In genomic region chr6:79277109-79277508, GRCh38 we compare ENCODE assay signal across 20 cellular contexts. TPM values are rescaled to one million over a fixed set of nuclear protein-coding genes. Genes with fewer than 3 reads are reported as not detected.
A peak's percentile ranks its signal among the peaks of the same experiment; 100 is the strongest.
DNase-seq lines count a peak whose midpoint lies in the region; ATAC-seq, FAIRE-seq and TF ChIP-seq lines count a peak whose summit lies in the region.
"Had no signal": no experiment of that assay in that cellular context is flagged by ENCODE, and none has a peak within 500 bp of the region (broad histone marks: within the 10 kb centered on the region; RNA-seq: fewer than 3 reads in every experiment).

No MANE protein-coding gene starts in this region.

- no peaks in the 10 kb centered on the region for H3K4me1 Mint-ChIP-seq in activated T-helper 2 cell treated with anti-CD3 and anti-CD28 coated beads, Interferon-gamma antibody, Interleukin-2, Interleukin-4, amounts not matched to agents 10 μg/mL and 5 μg/mL and 100 μg/mL, durations not matched to agents 14 hours and 24 hours and 36 hours (ENCODE audit: low read depth)
- no peaks in the 10 kb centered on the region for H3K4me1 Mint-ChIP-seq in activated naive CD4-positive, alpha-beta T cell treated with anti-CD3 and anti-CD28 coated beads for 36 hours (ENCODE audit: low read depth)
- H3K4me1 Mint-ChIP-seq: activated CD4-positive, alpha-beta memory T cell treated with anti-CD3 and anti-CD28 coated beads, Interleukin-2, amount 10 ng/mL, durations not matched to agents 7 days and 5 days had no signal

- H3K4me3 ChIP-seq in IMR-90 (ENCODE audit: insufficient read depth, low read depth, low read length) (no peak overlapping the region), cardiac fibroblast (replicated peaks in 1 of 2; ENCODE audit: low read depth in 2 of 2, low read length in 2 of 2) (no peak overlapping the region), keratinocyte (ENCODE audit: control insufficient read depth in 2 of 3, extremely low read depth in 1 of 3, insufficient read depth in 2 of 3, low read depth in 1 of 3, low read length in 3 of 3) (no peak overlapping the region), Peyer's patch (no peak overlapping the region)
- H3K4me3 ChIP-seq: dorsolateral prefrontal cortex, gastrocnemius medialis, skin epidermis had no signal

- H3K9me1 ChIP-seq in IMR-90 (ENCODE audit: insufficient read depth, low read length) (no peaks in the 10 kb centered on the region), keratinocyte (ENCODE audit: control insufficient read depth, extremely low read depth, insufficient read depth, low read length) (no peaks in the 10 kb centered on the region)

- H3K4me3 Mint-ChIP-seq in activated T-helper 2 cell treated with anti-CD3 and anti-CD28 coated beads, Interferon-gamma antibody, Interleukin-2, Interleukin-4, amounts not matched to agents 10 μg/mL and 5 μg/mL and 100 μg/mL, durations not matched to agents 14 hours and 24 hours and 36 hours (ENCODE audit: low read depth) = no peak overlapping the region
- H3K4me3 Mint-ChIP-seq in activated naive CD4-positive, alpha-beta T cell treated with anti-CD3 and anti-CD28 coated beads for 36 hours = no peak overlapping the region
- H3K4me3 Mint-ChIP-seq: activated CD4-positive, alpha-beta memory T cell treated with anti-CD3 and anti-CD28 coated beads, Interleukin-2, amount 10 ng/mL, durations not matched to agents 7 days and 5 days; activated T-cell treated with anti-CD3 and anti-CD28 coated beads, Interleukin-2, amount 50 U/mL, for 72 hours; CD4-positive, alpha-beta T cell; HFFc6 had no signal

- H3K23ac ChIP-seq in IMR-90 (ENCODE audit: low read depth, low read length) = no peak overlapping the region

- H3K27ac Mint-ChIP-seq in activated T-helper 2 cell treated with anti-CD3 and anti-CD28 coated beads, Interferon-gamma antibody, Interleukin-2, Interleukin-4, amounts not matched to agents 10 μg/mL and 5 μg/mL and 100 μg/mL, durations not matched to agents 14 hours and 24 hours and 36 hours = no peak overlapping the region
- H3K27ac Mint-ChIP-seq in activated naive CD4-positive, alpha-beta T cell treated with anti-CD3 and anti-CD28 coated beads for 36 hours = no peak overlapping the region
- H3K27ac Mint-ChIP-seq: activated CD4-positive, alpha-beta memory T cell treated with anti-CD3 and anti-CD28 coated beads, Interleukin-2, amount 10 ng/mL, durations not matched to agents 7 days and 5 days; activated T-cell treated with anti-CD3 and anti-CD28 coated beads, Interleukin-2, amount 50 U/mL, for 72 hours; CD4-positive, alpha-beta T cell; HFFc6 had no signal

- no peak overlapping the region for H3K56ac ChIP-seq in IMR-90 (ENCODE audit: extremely low read depth, insufficient read depth, low read length)

- H2BK120ac ChIP-seq in IMR-90 (ENCODE audit: low read depth, low read length) = no peak overlapping the region

- H4K20me1 ChIP-seq in IMR-90 (ENCODE audit: insufficient read depth, low read length) = no peaks in the 10 kb centered on the region
- H4K20me1 ChIP-seq in keratinocyte (ENCODE audit: control insufficient read depth, extremely low read depth, insufficient read depth, low read length) = no peaks in the 10 kb centered on the region

- no peak overlapping the region for H3K4ac ChIP-seq in IMR-90 (ENCODE audit: low read depth, low read length)

- H3K36me3 Mint-ChIP-seq in activated T-helper 2 cell treated with anti-CD3 and anti-CD28 coated beads, Interferon-gamma antibody, Interleukin-2, Interleukin-4, amounts not matched to agents 10 μg/mL and 5 μg/mL and 100 μg/mL, durations not matched to agents 14 hours and 24 hours and 36 hours (ENCODE audit: low read depth) = no peaks in the 10 kb centered on the region
- no peaks in the 10 kb centered on the region for H3K36me3 Mint-ChIP-seq in activated naive CD4-positive, alpha-beta T cell treated with anti-CD3 and anti-CD28 coated beads for 36 hours (ENCODE audit: low read depth)

- H3K79me2 ChIP-seq in keratinocyte (ENCODE audit: control insufficient read depth, insufficient read depth, low read length) = no peaks in the 10 kb centered on the region

- no peaks in the 10 kb centered on the region for H3K9me3 Mint-ChIP-seq in activated T-helper 2 cell treated with anti-CD3 and anti-CD28 coated beads, Interferon-gamma antibody, Interleukin-2, Interleukin-4, amounts not matched to agents 10 μg/mL and 5 μg/mL and 100 μg/mL, durations not matched to agents 14 hours and 24 hours and 36 hours
- peaks cover 5% of the 10 kb centered on the region for H3K9me3 Mint-ChIP-seq in activated naive CD4-positive, alpha-beta T cell treated with anti-CD3 and anti-CD28 coated beads for 36 hours

- peak; percentile 82 for FAIRE-seq in keratinocyte (lab: Jason Lieb, UNC)
- FAIRE-seq: GM12891 had no signal

- dilution Hi-C loops in IMR-90 (cut with HindIII; ENCODE audit: low sequenced_read_pairs, unreplicated experiment) = no loop called here
- dilution Hi-C loops in keratinocyte (cut with MboI; ENCODE audit: extremely low pct_ligation_motif_present, low sequenced_read_pairs) = no loop called here

- no peaks in the 10 kb centered on the region for H3K27me3 Mint-ChIP-seq in activated T-helper 2 cell treated with anti-CD3 and anti-CD28 coated beads, Interferon-gamma antibody, Interleukin-2, Interleukin-4, amounts not matched to agents 10 μg/mL and 5 μg/mL and 100 μg/mL, durations not matched to agents 14 hours and 24 hours and 36 hours (ENCODE audit: low read depth)
- peaks cover 14% of the 10 kb centered on the region for H3K27me3 Mint-ChIP-seq in activated naive CD4-positive, alpha-beta T cell treated with anti-CD3 and anti-CD28 coated beads for 36 hours (ENCODE audit: low read depth)

- TF ChIP-seq POLR2A in IMR-90 (IDR thresholded peaks at IDR 0.05; ENCODE audit: low read depth, low read length) (no peak), Peyer's patch (IDR thresholded peaks at IDR 0.05) (no peak)

- H3K4me2 ChIP-seq in IMR-90 (ENCODE audit: low read depth, low read length) (no peak overlapping the region), keratinocyte (ENCODE audit: control insufficient read depth, extremely low read depth, insufficient read depth, low read depth, low read length) (no peak overlapping the region)

- CTCF ChIA-PET in IMR-90 (lab: Yijun Ruan, JAX) = no interaction called here
- CTCF ChIA-PET in activated naive CD4-positive, alpha-beta T cell treated with anti-CD3 and anti-CD28 coated beads for 36 hours (lab: Charles Lee) = no interaction called here

- no peaks in the 10 kb centered on the region for H3K9me3 ChIP-seq in IMR-90 (ENCODE audit: control insufficient read depth, insufficient read depth, low read length)
- H3K9me3 ChIP-seq in keratinocyte (ENCODE audit: control insufficient read depth, low read depth, low read length) = no peaks in the 10 kb centered on the region
- H3K9me3 ChIP-seq in Peyer's patch = no peaks in the 10 kb centered on the region
- H3K9me3 ChIP-seq: gastrocnemius medialis had no signal

- H2AK9ac ChIP-seq in IMR-90 (replicated peaks; ENCODE audit: low read depth, low read length, poor library complexity) = no peak overlapping the region

- no peak overlapping the region for H3K14ac ChIP-seq in IMR-90 (replicated peaks; ENCODE audit: low read depth, low read length)

- TF ChIP-seq CTCF in IMR-90 (conservative IDR thresholded peaks at IDR 0.05; ENCODE audit: low read depth, low read length) (no peak), cardiac fibroblast (IDR thresholded peaks at IDR 0.05; ENCODE audit: low read depth, low read length) (no peak), keratinocyte (optimal IDR thresholded peaks at IDR 0.05 in 1 of 3, IDR thresholded peaks at IDR 0.05 in 1 of 3, conservative IDR thresholded peaks at IDR 0.05 in 1 of 3; ENCODE audit: extremely low read depth in 1 of 3, insufficient read depth in 2 of 3, low read length in 3 of 3) (no peak), Peyer's patch (IDR thresholded peaks at IDR 0.05) (no peak), GM20000 (IDR thresholded peaks at IDR 0.05; ENCODE audit: extremely low read depth, missing control alignments) (no peak)

- H3K18ac ChIP-seq in IMR-90 (ENCODE audit: low read depth, low read length) = no peak overlapping the region

- no peak for ATAC-seq in IMR-90 (ENCODE audit: low read depth)
- ATAC-seq: activated T-cell treated with anti-CD3 and anti-CD28 coated beads, Interleukin-2, amount 50 U/mL, for 72 hours; gastrocnemius medialis; stimulated activated naive CD8-positive, alpha-beta T cell treated with anti-CD3 and anti-CD28 coated beads, Interleukin-15, Interleukin-2, amounts not matched to agents 100 U/mL and 50 U/mL, for 24 hours had no signal

- H2AFZ ChIP-seq in IMR-90 (replicated peaks; ENCODE audit: low read length, poor library complexity) = no peak overlapping the region
- peak overlapping the region; percentile 30 for H2AFZ ChIP-seq in keratinocyte (ENCODE audit: control insufficient read depth, low read length)

- H4K8ac ChIP-seq in IMR-90 (ENCODE audit: low read depth in 2 of 2, low read length in 2 of 2) = no peak overlapping the region

- TF ChIP-seq RAD21 in IMR-90 (IDR thresholded peaks at IDR 0.05; ENCODE audit: low read length) = no peak

- H2BK5ac ChIP-seq in IMR-90 (ENCODE audit: low read depth, low read length, poor library complexity, severe bottlenecking) = no peak overlapping the region

- DNase-seq in IMR-90 (peak; percentile 1), cardiac fibroblast (ENCODE audit: low read depth in 2 of 2) (peak; percentile 40 to 60), keratinocyte (ENCODE audit: low read depth, low spot score) (no peak), Peyer's patch (no peak), GM20000 (ENCODE audit: low spot score) (no peak)
- DNase-seq in activated T-helper 2 cell treated with anti-CD3 and anti-CD28 coated beads, Interferon-gamma antibody, Interleukin-2, Interleukin-4, amounts not matched to agents 10 μg/mL and 5 μg/mL and 100 μg/mL, durations not matched to agents 14 hours and 24 hours and 36 hours (ENCODE audit: low spot score) = no peak
- no peak for DNase-seq in activated naive CD4-positive, alpha-beta T cell treated with anti-CD3 and anti-CD28 coated beads for 36 hours
- DNase-seq: activated CD4-positive, alpha-beta memory T cell treated with anti-CD3 and anti-CD28 coated beads, Interleukin-2, amount 10 ng/mL, durations not matched to agents 7 days and 5 days; activated T-cell treated with anti-CD3 and anti-CD28 coated beads, Interleukin-2, amount 50 U/mL, for 72 hours; amniotic stem cell; CD4-positive, alpha-beta T cell; dorsolateral prefrontal cortex; gastrocnemius medialis; HFFc6; NCI-H1436; NCI-H2227 treated with DMSO at 0.1 percent for 48 hours; occipital lobe; stimulated activated naive CD8-positive, alpha-beta T cell treated with anti-CD3 and anti-CD28 coated beads, Interleukin-15, Interleukin-2, amounts not matched to agents 100 U/mL and 50 U/mL, for 24 hours had no signal

- H3K79me1 ChIP-seq in IMR-90 (ENCODE audit: low read depth in 1 of 2, low read length in 2 of 2) = no peaks in the 10 kb centered on the region

- H4K91ac ChIP-seq in IMR-90 (ENCODE audit: insufficient read depth, low read depth, low read length) = no peak overlapping the region

- POLR2A ChIA-PET in IMR-90 (lab: Charles Lee; ENCODE audit: unreplicated experiment) = no interaction called here

- no peak overlapping the region for H4K5ac ChIP-seq in IMR-90 (ENCODE audit: low read depth, low read length)

- H3K27ac ChIP-seq in IMR-90 (ENCODE audit: insufficient read depth, low read length) = no peak overlapping the region
- H3K27ac ChIP-seq in keratinocyte (ENCODE audit: control insufficient read depth, insufficient read depth, low read length) = no peak overlapping the region
- H3K27ac ChIP-seq in Peyer's patch = no peak overlapping the region
- H3K27ac ChIP-seq: dorsolateral prefrontal cortex, gastrocnemius medialis, skin epidermis had no signal

- in situ Hi-C loops in IMR-90 (cut with MboI; ENCODE audit: low sequenced_read_pairs) = no loop called here

- no peak overlapping the region for H2AK5ac ChIP-seq in IMR-90 (ENCODE audit: low read depth, low read length)

- H3K27me3 ChIP-seq in IMR-90 (ENCODE audit: control insufficient read depth, insufficient read depth, low read length) = no peaks in the 10 kb centered on the region
- no peaks in the 10 kb centered on the region for H3K27me3 ChIP-seq in keratinocyte (ENCODE audit: control insufficient read depth, extremely low read depth, insufficient read depth, low read length)
- H3K27me3 ChIP-seq in Peyer's patch = no peaks in the 10 kb centered on the region
- H3K27me3 ChIP-seq: dorsolateral prefrontal cortex, gastrocnemius medialis had no signal

- H2BK20ac ChIP-seq in IMR-90 (ENCODE audit: low read depth, low read length) = no peak overlapping the region

- H3K9ac ChIP-seq in IMR-90 (ENCODE audit: low read depth, low read length) (no peak overlapping the region), keratinocyte (ENCODE audit: control insufficient read depth, extremely low read depth, insufficient read depth, low read length) (no peak overlapping the region)

- no peaks in the 10 kb centered on the region for H3K4me1 ChIP-seq in IMR-90 (ENCODE audit: control insufficient read depth, insufficient read depth, low read length)
- peaks cover 5% of the 10 kb centered on the region for H3K4me1 ChIP-seq in keratinocyte (ENCODE audit: control insufficient read depth, extremely low read depth, insufficient read depth, low read length)
- no peaks in the 10 kb centered on the region for H3K4me1 ChIP-seq in Peyer's patch
- H3K4me1 ChIP-seq: gastrocnemius medialis had no signal

- no TSS peak for BruUV-seq in IMR-90 (replicated peaks; lab: Mats Ljungman, UMichigan)

- intact Hi-C loops in IMR-90 (cut with micrococcal nuclease) = no loop called here
- intact Hi-C loops in activated T-helper 2 cell treated with anti-CD3 and anti-CD28 coated beads, Interferon-gamma antibody, Interleukin-2, Interleukin-4, amounts not matched to agents 10 μg/mL and 5 μg/mL and 100 μg/mL, durations not matched to agents 14 hours and 24 hours and 36 hours (cut with micrococcal nuclease) = no loop called here
- intact Hi-C loops in activated naive CD4-positive, alpha-beta T cell treated with anti-CD3 and anti-CD28 coated beads for 36 hours (cut with micrococcal nuclease) = no loop called here

- H3K36me3 ChIP-seq in IMR-90 (ENCODE audit: control insufficient read depth, insufficient read depth, low read length) (no peaks in the 10 kb centered on the region), keratinocyte (ENCODE audit: control insufficient read depth in 2 of 2, extremely low read depth in 1 of 2, insufficient read depth in 2 of 2, low read length in 2 of 2) (no peaks in the 10 kb centered on the region), Peyer's patch (no peaks in the 10 kb centered on the region)
- H3K36me3 ChIP-seq: gastrocnemius medialis had no signal

- no peak overlapping the region for H2BK15ac ChIP-seq in IMR-90 (ENCODE audit: low read depth, low read length)

RNA-seq across cellular contexts. Expression of gene HMGN3, which starts 42.6 kb away (rescaled TPM):
- 6.8 and 22.5 TPM in 2 replicates for total RNA-seq in IMR-90 (2012; rRNA removed)
- polyA plus RNA-seq in IMR-90 (2012; rRNA removed) = 33.5 and 35.5 TPM in 2 replicates
- 5.5 and 9.6 TPM in 2 replicates for polyA plus RNA-seq in IMR-90 (2012; cell fraction: cytosol; rRNA removed)
- polyA plus RNA-seq in IMR-90 (2012; cell fraction: nucleus; rRNA removed; ENCODE audit: low replicate concordance) = 4.0 and 20.6 TPM in 2 replicates
- polyA plus RNA-seq in keratinocyte = 41.1 to 78.6 TPM (median 51.0 TPM) in 3 replicates
- 46.8 TPM for polyA plus RNA-seq in keratinocyte (2011; ENCODE audit: low read depth)
- 35.6 and 46.5 TPM in 2 replicates for polyA plus RNA-seq in keratinocyte (2011; cell fraction: cytosol; rRNA removed)
- polyA plus RNA-seq in keratinocyte (2011; cell fraction: nucleus; rRNA removed) = 23.3 and 54.2 TPM in 2 replicates
- polyA plus RNA-seq in keratinocyte (2012; ENCODE audit: low replicate concordance) = 33.8 and 51.5 TPM in 2 replicates
- 2.1 to 8.8 TPM (median 5.9 TPM) in 3 replicates for polyA minus RNA-seq in keratinocyte
- 12.5 TPM for polyA minus RNA-seq in keratinocyte (2011; cell fraction: cytosol; rRNA and poly(A)+ RNA removed)
- polyA minus RNA-seq in keratinocyte (2011; cell fraction: nucleus; rRNA and poly(A)+ RNA removed) = 1.9 and 5.7 TPM in 2 replicates
- total RNA-seq in Peyer's patch = 100 to 1,000 TPM in 1 of 4 donors, 10 to 100 TPM in 1, 1 to 10 TPM in 2; 9.3 to 102 (median 16.5) TPM
- total RNA-seq in activated T-helper 2 cell treated with anti-CD3 and anti-CD28 coated beads, Interferon-gamma antibody, Interleukin-2, Interleukin-4, amounts not matched to agents 10 μg/mL and 5 μg/mL and 100 μg/mL, durations not matched to agents 14 hours and 24 hours and 36 hours = 66.3 and 68.7 TPM in 2 replicates
- 10 to 100 TPM; 35.3 to 35.8 TPM for total RNA-seq in activated naive CD4-positive, alpha-beta T cell treated with anti-CD3 and anti-CD28 coated beads for 36 hours

Comparison
In these comparisons a context has a peak if more than half of its experiments do, and no peak if none do; other contexts are left out.
1. DNase-seq: peak in IMR-90 (single experiment) and cardiac fibroblast (2 of 2); none in keratinocyte (single experiment), Peyer's patch (0 of 3), activated T-helper 2 cell treated with anti-CD3 and anti-CD28 coated beads, Interferon-gamma antibody, Interleukin-2, Interleukin-4, amounts not matched to agents 10 μg/mL and 5 μg/mL and 100 μg/mL, durations not matched to agents 14 hours and 24 hours and 36 hours (single experiment), activated naive CD4-positive, alpha-beta T cell treated with anti-CD3 and anti-CD28 coated beads for 36 hours (single experiment) and GM20000 (single experiment).